ENCODE assay signal across 10 cellular contexts in genomic region chr2:213766062-213766461, GRCh38.
DNase-seq lines count a peak whose midpoint lies in the region; ATAC-seq and TF ChIP-seq lines count a peak whose summit lies in the region.
"Had no signal": no experiment of that assay in that cellular context is flagged by ENCODE, and none has a peak within 500 bp of the region (broad histone marks: within the 10 kb centered on the region; RNA-seq: fewer than 3 reads in every experiment).

No MANE protein-coding gene starts in this region.

- POLR2A ChIA-PET in GM10248 (lab: Yijun Ruan, JAX): interaction anchor here (0.6 kb wide), 1 partner anchor 49 kb away, joined by 7 read pairs; no protein-coding TSS in a partner anchor

- DNase-seq in GM12865 (ENCODE audit: low read depth): peak; percentile 8
- DNase-seq in NCI-H1930 (lab: John Stamatoyannopoulos, UW): no peak
- no peak for DNase-seq in activated CD8-positive, alpha-beta memory T cell treated with anti-CD3 and anti-CD28 coated beads, Interleukin-2, amount 50 U/mL, for 4 hours
- DNase-seq in GM10248 (ENCODE audit: extremely low spot score): no peak
- DNase-seq in caudate nucleus (lab: John Stamatoyannopoulos, UW): no peak
- DNase-seq: activated CD4-positive, alpha-beta T cell treated with anti-CD3 and anti-CD28 coated beads, Interleukin-2, amount 10 ng/mL, durations not matched to agents 7 days and 5 days; uterus had no signal

- H3K4me3 ChIP-seq in GM12865 (ENCODE audit: low read depth, low read length): no peak overlapping the region; the same call in 1 of the 2 replicates
- H3K4me3 ChIP-seq: uterus had no signal

- ATAC-seq in GM19395 (IDR thresholded peaks at IDR 0.05; ENCODE audit: unreplicated experiment): peak; percentile 57
- peak; percentile 35 for ATAC-seq in HG02840 (IDR thresholded peaks at IDR 0.05; ENCODE audit: low FRiP score, unreplicated experiment)
- ATAC-seq in HG03520 (IDR thresholded peaks at IDR 0.05; ENCODE audit: unreplicated experiment): peak; percentile 30

- CTCF ChIA-PET in GM10248 (lab: Yijun Ruan, JAX): interaction anchor here (1.4 to 1.6 kb wide), 4 partner anchors 10 to 519 kb away, joined by 3 to 6 read pairs (median 4); no protein-coding TSS in a partner anchor

- TF ChIP-seq CTCF in GM12865 (IDR thresholded peaks at IDR 0.05; ENCODE audit: insufficient read depth, low read depth, low read length, missing control alignments) (no peak), GM10248 (IDR thresholded peaks at IDR 0.05; ENCODE audit: control extremely low read depth, extremely low read depth, low read depth, missing control alignments) (no peak)

- no peak overlapping the region for H3K27ac ChIP-seq in caudate nucleus (ENCODE audit: low read depth, low read length)
- H3K27ac ChIP-seq: uterus had no signal
